27 cellular contexts compared by ENCODE assay signal in the genomic region with DNA sequence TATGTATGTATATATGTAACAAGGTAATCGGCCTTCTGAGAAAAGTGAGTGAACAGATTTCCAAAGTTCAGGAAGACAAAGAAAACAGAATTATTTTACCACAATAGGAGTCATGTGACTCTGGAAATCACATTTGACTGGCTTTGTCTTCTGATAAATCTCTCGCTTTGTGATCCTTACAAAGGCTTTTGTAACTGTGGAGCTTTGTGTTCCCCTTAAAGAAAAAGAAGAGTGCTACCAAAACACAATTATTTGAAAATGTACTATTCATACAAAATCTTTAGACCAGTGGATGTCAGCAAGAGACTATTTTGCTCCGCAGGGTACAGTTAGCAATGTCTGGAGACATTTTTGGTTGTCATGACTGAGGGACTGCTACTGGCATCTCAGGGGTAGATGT.
"Had no signal": no experiment of that assay in that cellular context is flagged by ENCODE, and none has a peak within 500 bp of the region (broad histone marks: within the 10 kb centered on the region; RNA-seq: fewer than 3 reads in every experiment).

No MANE protein-coding gene starts in this region.

- H3K36me3 ChIP-seq: esophagus squamous epithelium, left lung, lower lobe of right lung, ovary, prostate gland, sigmoid colon, stomach, transverse colon had no signal

- H3K27me3 ChIP-seq: body of pancreas, esophagus squamous epithelium, left lung, ovary, sigmoid colon, stomach, testis, transverse colon had no signal

- H3K27ac ChIP-seq: body of pancreas, esophagus squamous epithelium, left lung, lower lobe of right lung, ovary, prostate gland, sigmoid colon, stomach, transverse colon, VCaP had no signal

- DNase-seq: activated CD4-positive, alpha-beta T cell treated with anti-CD3 and anti-CD28 coated beads for 4 hours; activated CD4-positive, alpha-beta T cell treated with anti-CD3 and anti-CD28 coated beads, Interleukin-2, amount 50 U/mL, for 4 hours; activated CD8-positive, alpha-beta memory T cell treated with anti-CD3 and anti-CD28 coated beads for 24 hours; activated effector memory CD4-positive, alpha-beta T cell treated with Interleukin-2 at 50 U/mL for 16 hours; activated naive CD4-positive, alpha-beta T cell treated with Interleukin-2 at 50 U/mL for 16 hours; aorta; body of pancreas; effector CD4-positive, alpha-beta T cell; esophagus squamous epithelium; foreskin melanocyte; glutamatergic neuron; left lung; lower lobe of right lung; mesendoderm; nephron progenitor cell; ovary; sigmoid colon; small intestine; stimulated activated CD4-positive, alpha-beta T cell treated with anti-CD3 and anti-CD28 coated beads, Interleukin-1b, Interleukin-23, amount 100 ng/mL, for 48 hours; stimulated activated CD4-positive, alpha-beta T cell treated with anti-CD3 and anti-CD28 coated beads, Interleukin-4, amount 100 ng/mL, for 4 hours; stimulated activated CD8-positive, alpha-beta memory T cell treated with anti-CD3 and anti-CD28 coated beads, Interleukin-4, amount 100 ng/mL, for 48 hours; stomach; T-helper 1 cell; testis; transverse colon had no signal

- H3K9me3 ChIP-seq: body of pancreas, esophagus squamous epithelium, left lung, lower lobe of right lung, ovary, prostate gland, sigmoid colon, stomach, testis, transverse colon had no signal

- H3K4me1 ChIP-seq: body of pancreas, lower lobe of right lung, prostate gland, testis had no signal

- H3K4me3 ChIP-seq: body of pancreas, esophagus squamous epithelium, left lung, lower lobe of right lung, ovary, prostate gland, sigmoid colon, stomach, testis, transverse colon had no signal
